36 cellular contexts compared by ENCODE assay signal in the genomic region with DNA sequence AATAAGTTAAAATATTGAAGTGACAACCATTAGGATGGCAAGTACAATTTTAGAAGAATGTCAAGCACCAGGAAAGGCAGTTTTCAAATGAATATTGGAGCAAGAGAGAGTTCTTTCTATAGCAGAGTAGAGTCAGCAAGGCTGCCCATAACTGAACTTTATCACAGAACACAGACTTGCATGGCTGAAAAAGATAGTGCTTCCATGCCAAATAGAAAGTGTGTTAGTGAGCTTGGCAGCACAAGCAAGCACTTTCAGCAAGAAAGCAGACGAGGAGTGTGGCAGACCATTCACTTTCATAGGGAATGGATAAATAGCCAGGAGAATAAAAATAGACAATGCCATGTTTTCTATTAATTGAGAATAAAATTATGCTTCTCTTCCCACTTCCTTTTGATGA.
"Had no signal": no experiment of that assay in that cellular context is flagged by ENCODE, and none has a peak within 500 bp of the region (broad histone marks: within the 10 kb centered on the region; RNA-seq: fewer than 3 reads in every experiment).

No MANE protein-coding gene starts in this region.

- H3K4me3 Mint-ChIP-seq: activated B cell treated with CpG ODN at 0.5 μM for 24 hours; activated CD4-positive, alpha-beta memory T cell treated with anti-CD3 and anti-CD28 coated beads for 36 hours; activated naive CD8-positive, alpha-beta T cell treated with anti-CD3 and anti-CD28 coated beads for 36 hours; activated T-cell treated with anti-CD3 and anti-CD28 coated beads, Interleukin-2, amount 50 U/mL, for 4 hours had no signal

- H3K27ac ChIP-seq: SJSA1, VCaP had no signal

- H3K4me1 ChIP-seq: SJSA1 had no signal

- H3K27me3 ChIP-seq: SJSA1 had no signal

- H3K36me3 ChIP-seq: SJSA1 had no signal

- H3K27ac Mint-ChIP-seq: activated B cell treated with CpG ODN at 0.5 μM for 24 hours; activated CD4-positive, alpha-beta memory T cell treated with anti-CD3 and anti-CD28 coated beads for 36 hours; activated naive CD8-positive, alpha-beta T cell treated with anti-CD3 and anti-CD28 coated beads for 36 hours had no signal

- H3K27me3 Mint-ChIP-seq: activated B cell treated with CpG ODN at 0.5 μM for 24 hours; activated CD4-positive, alpha-beta memory T cell treated with anti-CD3 and anti-CD28 coated beads for 36 hours; activated naive CD8-positive, alpha-beta T cell treated with anti-CD3 and anti-CD28 coated beads for 36 hours had no signal

- H3K9me3 Mint-ChIP-seq: activated B cell treated with CpG ODN at 0.5 μM for 24 hours; activated naive CD8-positive, alpha-beta T cell treated with anti-CD3 and anti-CD28 coated beads for 36 hours had no signal

- ATAC-seq: activated T-cell treated with anti-CD3 and anti-CD28 coated beads, Interleukin-2, amount 50 U/mL, for 4 hours; K562 had no signal

- H3K9me3 ChIP-seq: SJSA1 had no signal

- H3K36me3 Mint-ChIP-seq: activated CD4-positive, alpha-beta memory T cell treated with anti-CD3 and anti-CD28 coated beads for 36 hours; activated naive CD8-positive, alpha-beta T cell treated with anti-CD3 and anti-CD28 coated beads for 36 hours had no signal

- H3K4me1 Mint-ChIP-seq: activated B cell treated with CpG ODN at 0.5 μM for 24 hours; activated naive CD8-positive, alpha-beta T cell treated with anti-CD3 and anti-CD28 coated beads for 36 hours had no signal

- DNase-seq: activated B cell treated with CpG ODN at 0.5 μM for 24 hours; activated CD4-positive, alpha-beta memory T cell treated with anti-CD3 and anti-CD28 coated beads for 36 hours; activated CD4-positive, alpha-beta T cell treated with anti-CD3 and anti-CD28 coated beads for 4 hours; activated CD4-positive, alpha-beta T cell treated with anti-CD3 and anti-CD28 coated beads, Interleukin-2, amount 50 U/mL, for 1 hour; activated CD4-positive, CD25-positive, alpha-beta regulatory T cell treated with anti-CD3 and anti-CD28 coated beads, Interleukin-2, amount 50 U/mL, for 72 hours; activated CD8-positive, alpha-beta memory T cell treated with anti-CD3 and anti-CD28 coated beads, Interleukin-2, amount 50 U/mL, for 4 hours; activated effector memory CD4-positive, alpha-beta T cell treated with anti-CD3 and anti-CD28 coated beads, Interleukin-2, amount 50 U/mL, for 16 hours; activated naive CD4-positive, alpha-beta T cell; activated naive CD4-positive, alpha-beta T cell treated with anti-CD3 and anti-CD28 coated beads, Interleukin-2, amount 50 U/mL, for 16 hours; activated naive CD8-positive, alpha-beta T cell treated with anti-CD3 and anti-CD28 coated beads for 36 hours; activated T-cell treated with anti-CD3 and anti-CD28 coated beads for 4 hours; activated T-cell treated with anti-CD3 and anti-CD28 coated beads, Interleukin-2, amount 50 U/mL, for 4 hours; amniotic stem cell; aorta; caudate nucleus; cerebellar nuclear complex; IMR-90; NCI-H1092 treated with DMSO at 0.1 percent for 48 hours; NCI-H1417 treated with DMSO at 0.1 percent for 48 hours; NCI-H187 treated with DMSO at 0.1 percent for 48 hours; NCI-H2081; NCI-H2171 treated with DMSO at 0.1 percent for 48 hours; NCI-H2227 treated with DMSO at 0.1 percent for 48 hours; NCI-H446; NCI-H510A treated with DMSO at 0.1 percent for 48 hours; NCI-H526 treated with DMSO at 0.1 percent for 48 hours; NCI-H82; NK-92 treated with Interleukin-12 subunit alpha and Interleukin-12 subunit beta, amount 100 ng/mL, for 24 hours; SHP77 treated with DMSO at 0.1 percent for 48 hours; SW 1271; T-helper 1 cell; T-helper 2 cell; T-helper 9 cell had no signal

- H3K4me3 ChIP-seq: K562, SJSA1 had no signal
